ENCODE assay signal across 8 cellular contexts in the genomic region with DNA sequence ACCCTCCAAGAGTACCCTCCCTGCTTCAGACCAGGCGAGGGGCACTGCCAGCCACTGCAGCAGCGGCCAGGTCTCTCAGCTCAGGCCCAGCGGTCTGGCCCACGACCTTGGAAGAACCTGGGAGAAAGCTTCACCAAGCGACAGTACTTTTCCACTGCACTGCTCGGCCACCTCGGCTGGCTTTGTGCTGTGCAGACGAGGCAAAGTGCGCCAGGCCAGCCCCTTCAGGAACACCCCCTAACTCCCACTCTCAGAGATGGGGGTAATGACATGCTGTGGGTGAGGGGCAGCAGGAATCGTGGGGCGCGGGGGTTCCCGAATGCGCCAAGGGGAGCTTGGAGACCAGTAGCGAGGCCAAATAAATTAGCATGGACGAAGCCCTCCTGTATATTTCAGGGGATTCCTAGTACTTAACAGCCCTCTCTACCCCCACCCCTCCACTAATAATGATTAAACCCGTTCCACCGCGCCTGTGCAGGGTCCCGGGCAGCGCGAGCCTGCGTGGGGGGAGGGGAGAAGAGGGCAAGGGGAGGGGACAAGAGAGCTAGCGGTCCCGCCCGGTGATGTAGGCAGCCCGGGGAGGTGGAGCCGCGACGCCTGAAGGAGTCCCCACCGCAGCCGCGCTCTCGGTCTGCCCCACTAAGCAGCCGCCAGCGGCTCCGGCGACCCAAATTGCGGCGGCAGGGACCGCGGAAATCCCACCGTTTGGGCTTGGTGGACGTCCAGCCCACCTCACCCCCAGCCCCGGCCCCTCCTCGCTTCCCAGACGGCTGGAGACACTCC. TPM values are rescaled to one million over a fixed set of nuclear protein-coding genes. Genes with fewer than 3 reads are reported as not detected.
DNase-seq lines count a peak whose midpoint lies in the region; ATAC-seq and TF ChIP-seq lines count a peak whose summit lies in the region.

A gene with protein sequence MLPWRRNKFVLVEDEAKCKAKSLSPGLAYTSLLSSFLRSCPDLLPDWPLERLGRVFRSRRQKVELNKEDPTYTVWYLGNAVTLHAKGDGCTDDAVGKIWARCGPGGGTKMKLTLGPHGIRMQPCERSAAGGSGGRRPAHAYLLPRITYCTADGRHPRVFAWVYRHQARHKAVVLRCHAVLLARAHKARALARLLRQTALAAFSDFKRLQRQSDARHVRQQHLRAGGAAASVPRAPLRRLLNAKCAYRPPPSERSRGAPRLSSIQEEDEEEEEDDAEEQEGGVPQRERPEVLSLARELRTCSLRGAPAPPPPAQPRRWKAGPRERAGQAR (plus strand): TSS at position 629 of the 783 bp plus-strand sequence. CDS start 401 bp downstream, outside the sequence.

- TF ChIP-seq CTCF in RWPE2 (IDR thresholded peaks at IDR 0.05; ENCODE audit: poor library complexity, severe bottlenecking): no peak
- TF ChIP-seq CTCF in fibroblast of villous mesenchyme (IDR thresholded peaks at IDR 0.05; ENCODE audit: insufficient read depth, low read depth, low read length): no peak
- TF ChIP-seq CTCF in GM10266 (IDR thresholded peaks at IDR 0.05; ENCODE audit: control insufficient read depth, insufficient read depth, low read depth, missing control alignments): no peak

- peaks cover 31% of the 10 kb centered on the region for H3K27me3 ChIP-seq in RWPE2 (ENCODE audit: insufficient read depth, poor library complexity, severe bottlenecking)

- ATAC-seq in RWPE2 (ENCODE audit: low read depth) (peak; percentile 70), GM21717 (IDR thresholded peaks at IDR 0.05; ENCODE audit: unreplicated experiment) (no peak)

- DNase-seq in EH (ENCODE audit: low read depth) (peak; percentile 48), RWPE2 (ENCODE audit: low spot score) (no peak), fibroblast of villous mesenchyme (ENCODE audit: low read depth) (peak; percentile 51), occipital lobe (lab: John Stamatoyannopoulos, UW) (peak; percentile 72), GM10266 (ENCODE audit: extremely low spot score) (no peak), SKM-1 (lab: John Stamatoyannopoulos, UW; ENCODE audit: unreplicated experiment) (no peak)
- DNase-seq in stimulated activated naive CD4-positive, alpha-beta T cell (lab: John Stamatoyannopoulos, UW): no peak

- no peaks in the 10 kb centered on the region for H3K36me3 ChIP-seq in RWPE2 (ENCODE audit: low read depth)

- no peaks in the 10 kb centered on the region for H3K9me3 ChIP-seq in RWPE2 (ENCODE audit: severe bottlenecking)

- H3K4me1 ChIP-seq in RWPE2 (ENCODE audit: insufficient read depth, poor library complexity, severe bottlenecking): no peaks in the 10 kb centered on the region

- H3K4me3 ChIP-seq in RWPE2 (ENCODE audit: severe bottlenecking) (peak within 1 kb of the TSS; percentile 21), fibroblast of villous mesenchyme (ENCODE audit: low read depth, low read length) (peak within 1 kb of the TSS; percentile 47)

- no peak within 1 kb of the TSS for H3K27ac ChIP-seq in RWPE2 (ENCODE audit: poor library complexity, severe bottlenecking)

RNA-seq across cellular contexts. Expression of the gene that starts here (rescaled TPM):
- under 0.01 TPM in 1 of 2 replicates, not detected in the other for total RNA-seq in fibroblast of villous mesenchyme
- 0.16 TPM for total RNA-seq in occipital lobe

Comparison
In these comparisons a context has a peak if more than half of its experiments do, and no peak if none do; other contexts are left out.
1. Peak in DNase-seq and H3K4me3 ChIP-seq in fibroblast of villous mesenchyme; RNA of the gene not detected or under 1 TPM.
2. Peak in DNase-seq in occipital lobe; RNA of the gene not detected or under 1 TPM.